ENCODE assay signal across 1 cellular context in genomic region chr20:25525857-25526256, GRCh38.
A peak's percentile ranks its signal among the peaks of the same experiment; 100 is the strongest.
TF ChIP-seq lines count a peak whose summit lies in the region.

No MANE protein-coding gene starts in this region.

TF ChIP-seq in HepG2, 621 proteins besides CTCF, POLR2A, EP300 and RAD21 (continued from another document and continues in another):
- TF ChIP-seq, protein P1, sequence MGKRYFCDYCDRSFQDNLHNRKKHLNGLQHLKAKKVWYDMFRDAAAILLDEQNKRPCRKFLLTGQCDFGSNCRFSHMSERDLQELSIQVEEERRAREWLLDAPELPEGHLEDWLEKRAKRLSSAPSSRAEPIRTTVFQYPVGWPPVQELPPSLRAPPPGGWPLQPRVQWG (CRISPR knock-in tag; IDR thresholded peaks at IDR 0.05; ENCODE audit: borderline replicate concordance, low read depth): no peak
- TF ChIP-seq JUN (CRISPR knock-in tag; IDR thresholded peaks at IDR 0.05) (no peak; the same call in 1 of the 2 replicates), POLR2G (IDR thresholded peaks at IDR 0.05; ENCODE audit: low read depth, low read length) (no peak), DNMT3B (CRISPR knock-in tag; conservative IDR thresholded peaks at IDR 0.05) (0 out of 2 replicates have a peak, but pooled peaks have one; percentile 76), ZNF605 (CRISPR knock-in tag; IDR thresholded peaks at IDR 0.05) (no peak), ZNF747 (CRISPR knock-in tag; IDR thresholded peaks at IDR 0.05; ENCODE audit: borderline replicate concordance) (peak; percentile 41; the same call in 1 of the 2 replicates), ZFP82 (CRISPR knock-in tag; IDR thresholded peaks at IDR 0.05; ENCODE audit: borderline replicate concordance) (no peak), RXRB (CRISPR knock-in tag; IDR thresholded peaks at IDR 0.05; ENCODE audit: borderline replicate concordance) (peak; percentile 64; the same call in 1 of the 2 replicates), FOXO1 (CRISPR knock-in tag; IDR thresholded peaks at IDR 0.05) (peak; percentile 85), ZNF709 (CRISPR knock-in tag; IDR thresholded peaks at IDR 0.05) (no peak), DPF2 (CRISPR knock-in tag; IDR thresholded peaks at IDR 0.05; ENCODE audit: borderline replicate concordance, low read depth) (peak; percentile 39; the same call in 1 of the 2 replicates), GTF3A (CRISPR knock-in tag; conservative IDR thresholded peaks at IDR 0.05) (no peak), HDAC2 (CRISPR knock-in tag; IDR thresholded peaks at IDR 0.05) (no peak), FOXJ3 (CRISPR knock-in tag; IDR thresholded peaks at IDR 0.05; ENCODE audit: borderline replicate concordance) (no peak), XBP1 (CRISPR knock-in tag; IDR thresholded peaks at IDR 0.05) (no peak), ZNF501 (CRISPR knock-in tag; IDR thresholded peaks at IDR 0.05) (no peak; the same call in 1 of the 2 replicates), KMT2B (CRISPR knock-in tag; IDR thresholded peaks at IDR 0.05) (no peak), ZNF576 (CRISPR knock-in tag; IDR thresholded peaks at IDR 0.05) (no peak), EZH2 (conservative IDR thresholded peaks at IDR 0.05; ENCODE audit: low read depth, low read length) (no peak), ZBTB25 (CRISPR knock-in tag; IDR thresholded peaks at IDR 0.05) (no peak), ZNF816 (CRISPR knock-in tag; IDR thresholded peaks at IDR 0.05; ENCODE audit: borderline replicate concordance) (no peak), HOXD1 (CRISPR knock-in tag; IDR thresholded peaks at IDR 0.05) (no peak), E2F1 (CRISPR knock-in tag; IDR thresholded peaks at IDR 0.05) (no peak), RBAK (CRISPR knock-in tag; IDR thresholded peaks at IDR 0.05) (no peak), FLYWCH1 (CRISPR knock-in tag; IDR thresholded peaks at IDR 0.05) (no peak), BRD4 (CRISPR knock-in tag; IDR thresholded peaks at IDR 0.05) (no peak), ZNF441 (CRISPR knock-in tag; IDR thresholded peaks at IDR 0.05; ENCODE audit: borderline replicate concordance) (peak; percentile 71; the same call in 1 of the 2 replicates), ZNF33B (CRISPR knock-in tag; IDR thresholded peaks at IDR 0.05) (no peak), TEAD2 (CRISPR knock-in tag; IDR thresholded peaks at IDR 0.05) (no peak), SOX5 (CRISPR knock-in tag; IDR thresholded peaks at IDR 0.05; ENCODE audit: borderline replicate concordance) (peak; percentile 99), PLRG1 (conservative IDR thresholded peaks at IDR 0.05) (no peak), SAFB2 (CRISPR knock-in tag; IDR thresholded peaks at IDR 0.05; ENCODE audit: borderline replicate concordance, low read depth) (no peak), ONECUT2 (CRISPR knock-in tag; IDR thresholded peaks at IDR 0.05) (no peak), ZNF619 (CRISPR knock-in tag; IDR thresholded peaks at IDR 0.05) (no peak), E2F2 (CRISPR knock-in tag; IDR thresholded peaks at IDR 0.05; ENCODE audit: borderline replicate concordance) (no peak), IKZF4 (CRISPR knock-in tag; IDR thresholded peaks at IDR 0.05; ENCODE audit: borderline replicate concordance, low read depth, not compliant biosample characterization) (no peak), BORCS8-MEF2B (CRISPR knock-in tag; IDR thresholded peaks at IDR 0.05) (no peak), EED (CRISPR knock-in tag; IDR thresholded peaks at IDR 0.05) (no peak), IRF2 (CRISPR knock-in tag; IDR thresholded peaks at IDR 0.05) (no peak), ZNF143 (CRISPR knock-in tag; IDR thresholded peaks at IDR 0.05) (no peak), CENPBD1 (CRISPR knock-in tag; IDR thresholded peaks at IDR 0.05; ENCODE audit: borderline replicate concordance, low read depth) (no peak), ZNF543 (CRISPR knock-in tag; IDR thresholded peaks at IDR 0.05) (0 out of 2 replicates have a peak, but pooled peaks have one; percentile 50), ZNF782 (CRISPR knock-in tag; IDR thresholded peaks at IDR 0.05; ENCODE audit: borderline replicate concordance) (no peak), RORA (CRISPR knock-in tag; IDR thresholded peaks at IDR 0.05) (no peak), TCF7L2 (IDR thresholded peaks at IDR 0.05; ENCODE audit: low read depth, low read length) (no peak)
- TF ChIP-seq, protein P2, sequence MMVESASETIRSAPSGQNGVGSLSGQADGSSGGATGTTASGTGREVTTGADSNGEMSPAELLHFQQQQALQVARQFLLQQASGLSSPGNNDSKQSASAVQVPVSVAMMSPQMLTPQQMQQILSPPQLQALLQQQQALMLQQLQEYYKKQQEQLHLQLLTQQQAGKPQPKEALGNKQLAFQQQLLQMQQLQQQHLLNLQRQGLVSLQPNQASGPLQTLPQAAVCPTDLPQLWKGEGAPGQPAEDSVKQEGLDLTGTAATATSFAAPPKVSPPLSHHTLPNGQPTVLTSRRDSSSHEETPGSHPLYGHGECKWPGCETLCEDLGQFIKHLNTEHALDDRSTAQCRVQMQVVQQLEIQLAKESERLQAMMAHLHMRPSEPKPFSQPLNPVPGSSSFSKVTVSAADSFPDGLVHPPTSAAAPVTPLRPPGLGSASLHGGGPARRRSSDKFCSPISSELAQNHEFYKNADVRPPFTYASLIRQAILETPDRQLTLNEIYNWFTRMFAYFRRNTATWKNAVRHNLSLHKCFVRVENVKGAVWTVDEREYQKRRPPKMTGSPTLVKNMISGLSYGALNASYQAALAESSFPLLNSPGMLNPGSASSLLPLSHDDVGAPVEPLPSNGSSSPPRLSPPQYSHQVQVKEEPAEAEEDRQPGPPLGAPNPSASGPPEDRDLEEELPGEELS (CRISPR knock-in tag; IDR thresholded peaks at IDR 0.05): peak; percentile 18; the same call in 1 of the 2 replicates
- TF ChIP-seq, protein P3, sequence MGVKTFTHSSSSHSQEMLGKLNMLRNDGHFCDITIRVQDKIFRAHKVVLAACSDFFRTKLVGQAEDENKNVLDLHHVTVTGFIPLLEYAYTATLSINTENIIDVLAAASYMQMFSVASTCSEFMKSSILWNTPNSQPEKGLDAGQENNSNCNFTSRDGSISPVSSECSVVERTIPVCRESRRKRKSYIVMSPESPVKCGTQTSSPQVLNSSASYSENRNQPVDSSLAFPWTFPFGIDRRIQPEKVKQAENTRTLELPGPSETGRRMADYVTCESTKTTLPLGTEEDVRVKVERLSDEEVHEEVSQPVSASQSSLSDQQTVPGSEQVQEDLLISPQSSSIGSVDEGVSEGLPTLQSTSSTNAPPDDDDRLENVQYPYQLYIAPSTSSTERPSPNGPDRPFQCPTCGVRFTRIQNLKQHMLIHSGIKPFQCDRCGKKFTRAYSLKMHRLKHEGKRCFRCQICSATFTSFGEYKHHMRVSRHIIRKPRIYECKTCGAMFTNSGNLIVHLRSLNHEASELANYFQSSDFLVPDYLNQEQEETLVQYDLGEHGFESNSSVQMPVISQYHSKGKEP (CRISPR knock-in tag; IDR thresholded peaks at IDR 0.05): no peak
- TF ChIP-seq, protein P4, sequence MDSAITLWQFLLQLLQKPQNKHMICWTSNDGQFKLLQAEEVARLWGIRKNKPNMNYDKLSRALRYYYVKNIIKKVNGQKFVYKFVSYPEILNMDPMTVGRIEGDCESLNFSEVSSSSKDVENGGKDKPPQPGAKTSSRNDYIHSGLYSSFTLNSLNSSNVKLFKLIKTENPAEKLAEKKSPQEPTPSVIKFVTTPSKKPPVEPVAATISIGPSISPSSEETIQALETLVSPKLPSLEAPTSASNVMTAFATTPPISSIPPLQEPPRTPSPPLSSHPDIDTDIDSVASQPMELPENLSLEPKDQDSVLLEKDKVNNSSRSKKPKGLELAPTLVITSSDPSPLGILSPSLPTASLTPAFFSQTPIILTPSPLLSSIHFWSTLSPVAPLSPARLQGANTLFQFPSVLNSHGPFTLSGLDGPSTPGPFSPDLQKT (CRISPR knock-in tag; IDR thresholded peaks at IDR 0.05; ENCODE audit: borderline replicate concordance): no peak
- TF ChIP-seq, protein P5, sequence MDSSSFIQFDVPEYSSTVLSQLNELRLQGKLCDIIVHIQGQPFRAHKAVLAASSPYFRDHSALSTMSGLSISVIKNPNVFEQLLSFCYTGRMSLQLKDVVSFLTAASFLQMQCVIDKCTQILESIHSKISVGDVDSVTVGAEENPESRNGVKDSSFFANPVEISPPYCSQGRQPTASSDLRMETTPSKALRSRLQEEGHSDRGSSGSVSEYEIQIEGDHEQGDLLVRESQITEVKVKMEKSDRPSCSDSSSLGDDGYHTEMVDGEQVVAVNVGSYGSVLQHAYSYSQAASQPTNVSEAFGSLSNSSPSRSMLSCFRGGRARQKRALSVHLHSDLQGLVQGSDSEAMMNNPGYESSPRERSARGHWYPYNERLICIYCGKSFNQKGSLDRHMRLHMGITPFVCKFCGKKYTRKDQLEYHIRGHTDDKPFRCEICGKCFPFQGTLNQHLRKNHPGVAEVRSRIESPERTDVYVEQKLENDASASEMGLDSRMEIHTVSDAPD (CRISPR knock-in tag; IDR thresholded peaks at IDR 0.05): no peak
